11 cellular contexts compared by ENCODE assay signal in the genomic region with DNA sequence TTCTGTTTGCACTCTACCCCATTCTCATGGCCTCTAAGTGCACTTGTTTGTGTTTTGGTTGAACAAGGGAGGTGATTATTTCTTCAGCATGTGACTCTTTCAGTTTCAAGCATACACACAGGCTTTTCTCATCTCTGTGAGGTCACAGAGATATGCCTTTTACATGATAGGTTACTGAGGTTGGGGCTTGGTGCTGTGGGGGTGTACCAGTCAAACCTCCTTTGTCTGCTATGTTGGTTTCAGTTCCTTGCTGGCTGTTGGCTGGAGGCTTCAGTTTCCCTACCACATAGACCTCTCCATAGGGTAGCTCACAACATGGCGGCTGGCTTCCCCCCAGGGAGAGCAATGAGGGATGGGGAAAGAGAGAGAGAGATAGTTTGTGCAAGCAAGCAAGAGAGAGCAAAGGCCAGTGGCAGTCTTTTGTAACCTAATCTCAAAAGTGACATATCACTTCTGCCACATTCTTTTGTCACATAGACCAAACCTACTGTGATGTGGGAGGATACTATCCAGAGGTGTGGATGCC.
DNase-seq lines count a peak whose midpoint lies in the region; ATAC-seq and TF ChIP-seq lines count a peak whose summit lies in the region.
"Had no signal": no experiment of that assay in that cellular context is flagged by ENCODE, and none has a peak within 500 bp of the region (broad histone marks: within the 10 kb centered on the region; RNA-seq: fewer than 3 reads in every experiment).

No MANE protein-coding gene starts in this region.

- H3K4me3 ChIP-seq in mucosa of descending colon = no peak overlapping the region
- H3K4me3 ChIP-seq: psoas muscle had no signal

- H3K4me3 Mint-ChIP-seq in nephron progenitor cell = no peak overlapping the region

- peaks cover 21% of the 10 kb centered on the region for H3K4me1 Mint-ChIP-seq in nephron progenitor cell

- peak overlapping the region; percentile 54 for H3K27ac Mint-ChIP-seq in nephron progenitor cell

- intact Hi-C loops in mucosa of descending colon (cut with DNase I, micrococcal nuclease) = no loop called here

- no peak for TF ChIP-seq CTCF in nephron progenitor cell (IDR thresholded peaks at IDR 0.05)
- no peak for TF ChIP-seq CTCF in mucosa of descending colon (IDR thresholded peaks at IDR 0.05)

- H3K9me3 Mint-ChIP-seq in nephron progenitor cell = no peaks in the 10 kb centered on the region

- no peaks in the 10 kb centered on the region for H3K36me3 ChIP-seq in mucosa of descending colon (ENCODE audit: low read depth)

- DNase-seq in nephron progenitor cell (no peak), mucosa of descending colon (no peak), NCI-H2171 (lab: John Stamatoyannopoulos, UW) (no peak)
- no peak for DNase-seq in activated CD4-positive, alpha-beta T cell treated with anti-CD3 and anti-CD28 coated beads, Interleukin-2, amount 50 U/mL, for 48 hours
- DNase-seq in stimulated activated CD8-positive, alpha-beta memory T cell treated with anti-CD3 and anti-CD28 coated beads, Interleukin-4, amount 100 ng/mL, for 48 hours = no peak
- DNase-seq: activated effector memory CD4-positive, alpha-beta T cell treated with anti-CD3 and anti-CD28 coated beads, Interleukin-2, amount 50 U/mL, for 16 hours; NCI-H2171 treated with DMSO at 0.1 percent for 48 hours; psoas muscle had no signal

- no peaks in the 10 kb centered on the region for H3K36me3 Mint-ChIP-seq in nephron progenitor cell (ENCODE audit: low read depth)

- ATAC-seq in GM18873 (IDR thresholded peaks at IDR 0.05; ENCODE audit: low FRiP score, unreplicated experiment) = peak; percentile 98
- peak; percentile 94 for ATAC-seq in GM21723 (IDR thresholded peaks at IDR 0.05; ENCODE audit: unreplicated experiment)
- peak; percentile 98 for ATAC-seq in HG03354 (IDR thresholded peaks at IDR 0.05; ENCODE audit: poor library complexity, severe bottlenecking, unreplicated experiment)
- no peak for ATAC-seq in mucosa of descending colon
- ATAC-seq: psoas muscle had no signal

- no peaks in the 10 kb centered on the region for H3K4me1 ChIP-seq in mucosa of descending colon (ENCODE audit: low read depth)
- H3K4me1 ChIP-seq: psoas muscle had no signal

- H3K27me3 Mint-ChIP-seq in nephron progenitor cell (ENCODE audit: low read depth, poor library complexity) = no peaks in the 10 kb centered on the region

- no peaks in the 10 kb centered on the region for H3K9me3 ChIP-seq in mucosa of descending colon
- H3K9me3 ChIP-seq: psoas muscle had no signal
